1 cellular context compared by ENCODE assay signal in the genomic region with DNA sequence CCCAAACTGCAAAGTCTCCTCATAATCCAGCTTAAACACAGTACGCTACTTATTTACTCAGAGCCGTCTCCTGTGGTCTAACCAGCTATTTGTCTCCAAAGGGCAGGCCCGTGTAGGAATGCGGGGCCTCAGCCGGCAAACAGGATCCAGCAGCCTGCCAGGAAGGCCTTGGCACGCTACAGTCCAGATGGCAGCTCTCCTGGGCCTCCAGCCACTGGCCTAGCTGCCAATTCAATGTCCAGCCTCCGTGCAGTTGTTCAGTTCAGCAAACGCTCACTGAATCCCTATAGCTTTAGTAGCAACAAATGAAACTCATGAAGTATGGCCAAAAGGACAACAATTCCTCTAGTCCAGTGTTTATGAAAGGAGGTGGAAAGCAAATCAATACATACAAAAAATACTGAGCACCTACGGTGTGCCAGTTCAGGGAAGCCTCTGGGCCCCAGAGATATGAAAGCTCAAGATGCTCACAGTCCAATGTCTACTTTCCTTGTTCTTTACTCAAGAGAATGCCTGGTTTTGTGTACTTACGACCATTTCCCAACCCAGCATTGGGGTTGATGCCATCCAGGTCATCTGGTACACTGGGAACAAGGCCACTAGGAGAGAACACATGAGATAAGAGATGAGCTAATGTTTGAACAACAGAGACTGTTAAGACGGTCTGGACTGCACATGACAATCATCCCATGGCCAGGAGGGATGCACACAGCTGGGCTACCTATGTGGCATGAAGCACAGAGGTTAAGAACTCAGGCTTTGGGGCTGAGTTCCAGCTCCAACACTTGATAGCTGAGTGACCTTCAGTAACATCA.
TF ChIP-seq lines count a peak whose summit lies in the region.

No MANE protein-coding gene starts in this region.

TF ChIP-seq in HepG2, 621 proteins besides CTCF, POLR2A, EP300 and RAD21 (continued from another document and continues in another):
- TF ChIP-seq, protein P1, sequence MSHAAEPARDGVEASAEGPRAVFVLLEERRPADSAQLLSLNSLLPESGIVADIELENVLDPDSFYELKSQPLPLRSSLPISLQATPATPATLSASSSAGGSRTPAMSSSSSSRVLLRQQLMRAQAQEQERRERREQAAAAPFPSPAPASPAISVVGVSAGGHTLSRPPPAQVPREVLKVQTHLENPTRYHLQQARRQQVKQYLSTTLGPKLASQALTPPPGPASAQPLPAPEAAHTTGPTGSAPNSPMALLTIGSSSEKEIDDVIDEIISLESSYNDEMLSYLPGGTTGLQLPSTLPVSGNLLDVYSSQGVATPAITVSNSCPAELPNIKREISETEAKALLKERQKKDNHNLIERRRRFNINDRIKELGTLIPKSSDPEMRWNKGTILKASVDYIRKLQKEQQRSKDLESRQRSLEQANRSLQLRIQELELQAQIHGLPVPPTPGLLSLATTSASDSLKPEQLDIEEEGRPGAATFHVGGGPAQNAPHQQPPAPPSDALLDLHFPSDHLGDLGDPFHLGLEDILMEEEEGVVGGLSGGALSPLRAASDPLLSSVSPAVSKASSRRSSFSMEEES (CRISPR knock-in tag; IDR thresholded peaks at IDR 0.05): peak; percentile 95
- no peak for TF ChIP-seq ZBTB42 (CRISPR knock-in tag; IDR thresholded peaks at IDR 0.05)
- TF ChIP-seq ZNF20 (CRISPR knock-in tag; IDR thresholded peaks at IDR 0.05): no peak
- TF ChIP-seq, protein P2, sequence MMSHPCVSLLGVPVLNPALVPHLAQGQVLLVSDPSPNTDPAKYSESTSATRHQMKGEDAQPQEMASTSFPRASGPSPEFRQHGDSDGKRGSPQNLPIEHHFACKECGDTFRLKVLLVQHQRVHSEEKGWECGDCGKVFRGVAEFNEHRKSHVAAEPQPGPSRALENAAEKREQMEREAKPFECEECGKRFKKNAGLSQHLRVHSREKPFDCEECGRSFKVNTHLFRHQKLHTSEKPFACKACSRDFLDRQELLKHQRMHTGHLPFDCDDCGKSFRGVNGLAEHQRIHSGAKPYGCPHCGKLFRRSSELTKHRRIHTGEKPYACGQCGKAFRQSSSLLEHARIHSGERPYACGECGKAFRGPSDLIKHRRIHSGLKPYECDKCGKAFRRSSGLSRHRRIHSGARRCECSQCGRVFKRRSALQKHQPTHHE (CRISPR knock-in tag; IDR thresholded peaks at IDR 0.05; ENCODE audit: borderline replicate concordance): peak; percentile 55; the same call in 1 of the 2 replicates
- TF ChIP-seq SIN3B (IDR thresholded peaks at IDR 0.05; ENCODE audit: low read length): no peak
- peak; percentile 27 for TF ChIP-seq ZNF317 (CRISPR knock-in tag; IDR thresholded peaks at IDR 0.05)
- TF ChIP-seq ATF2 (CRISPR knock-in tag; IDR thresholded peaks at IDR 0.05): peak; percentile 99
- TF ChIP-seq ZNF572 (CRISPR knock-in tag; IDR thresholded peaks at IDR 0.05): no peak
- TF ChIP-seq ZFP82 (CRISPR knock-in tag; IDR thresholded peaks at IDR 0.05; ENCODE audit: borderline replicate concordance): no peak
- no peak for TF ChIP-seq ZNF740 (CRISPR knock-in tag; IDR thresholded peaks at IDR 0.05)
- TF ChIP-seq KAT8 (CRISPR knock-in tag; IDR thresholded peaks at IDR 0.05): peak; percentile 83
- no peak for TF ChIP-seq ZNF232 (CRISPR knock-in tag; IDR thresholded peaks at IDR 0.05; ENCODE audit: borderline replicate concordance)
- TF ChIP-seq RARA (CRISPR knock-in tag; IDR thresholded peaks at IDR 0.05): peak; percentile 92
- TF ChIP-seq EED (CRISPR knock-in tag; IDR thresholded peaks at IDR 0.05): no peak
- TF ChIP-seq, protein P3, sequence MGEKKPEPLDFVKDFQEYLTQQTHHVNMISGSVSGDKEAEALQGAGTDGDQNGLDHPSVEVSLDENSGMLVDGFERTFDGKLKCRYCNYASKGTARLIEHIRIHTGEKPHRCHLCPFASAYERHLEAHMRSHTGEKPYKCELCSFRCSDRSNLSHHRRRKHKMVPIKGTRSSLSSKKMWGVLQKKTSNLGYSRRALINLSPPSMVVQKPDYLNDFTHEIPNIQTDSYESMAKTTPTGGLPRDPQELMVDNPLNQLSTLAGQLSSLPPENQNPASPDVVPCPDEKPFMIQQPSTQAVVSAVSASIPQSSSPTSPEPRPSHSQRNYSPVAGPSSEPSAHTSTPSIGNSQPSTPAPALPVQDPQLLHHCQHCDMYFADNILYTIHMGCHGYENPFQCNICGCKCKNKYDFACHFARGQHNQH (CRISPR knock-in tag; IDR thresholded peaks at IDR 0.05): peak; percentile 92
- peak; percentile 98 for TF ChIP-seq RXRB (CRISPR knock-in tag; IDR thresholded peaks at IDR 0.05; ENCODE audit: borderline replicate concordance)
- TF ChIP-seq HMG20A (CRISPR knock-in tag; IDR thresholded peaks at IDR 0.05; ENCODE audit: borderline replicate concordance): peak; percentile 99
- peak; percentile 86; the same call in 1 of the 2 replicates for TF ChIP-seq ZMYM2 (CRISPR knock-in tag; IDR thresholded peaks at IDR 0.05)
- peak; percentile 23; the same call in 1 of the 2 replicates for TF ChIP-seq RBFOX2 (IDR thresholded peaks at IDR 0.05; ENCODE audit: low read depth, low read length)
- TF ChIP-seq KDM2A (CRISPR knock-in tag; IDR thresholded peaks at IDR 0.05; ENCODE audit: borderline replicate concordance, low read depth): peak; percentile 66; the same call in 1 of the 2 replicates
- peak; percentile 59; the same call in 1 of the 2 replicates for TF ChIP-seq GZF1 (CRISPR knock-in tag; IDR thresholded peaks at IDR 0.05)
- TF ChIP-seq ZNF703 (CRISPR knock-in tag; IDR thresholded peaks at IDR 0.05; ENCODE audit: borderline replicate concordance): peak; percentile 93
- peak; percentile 49; the same call in 1 of the 2 replicates for TF ChIP-seq SIX1 (CRISPR knock-in tag; IDR thresholded peaks at IDR 0.05; ENCODE audit: borderline replicate concordance)
- TF ChIP-seq JUND (CRISPR knock-in tag; IDR thresholded peaks at IDR 0.05): peak; percentile 93
- 0 out of 2 replicates have a peak, but pooled peaks have one; percentile 32 for TF ChIP-seq ZC3H13 (CRISPR knock-in tag; IDR thresholded peaks at IDR 0.05)
- peak; percentile 95 for TF ChIP-seq SOX5 (CRISPR knock-in tag; IDR thresholded peaks at IDR 0.05; ENCODE audit: borderline replicate concordance)
- peak; percentile 12; the same call in 1 of the 2 replicates for TF ChIP-seq HOXD1 (CRISPR knock-in tag; IDR thresholded peaks at IDR 0.05)
- peak; percentile 74 for TF ChIP-seq ZEB1 (IDR thresholded peaks at IDR 0.05; ENCODE audit: insufficient replicate concordance, low read depth)
- peak; percentile 89 for TF ChIP-seq ESRRA (CRISPR knock-in tag; IDR thresholded peaks at IDR 0.05; ENCODE audit: low read depth)
- TF ChIP-seq SIX4 (CRISPR knock-in tag; IDR thresholded peaks at IDR 0.05): peak; percentile 66; the same call in 1 of the 2 replicates
- no peak for TF ChIP-seq ZFP90 (CRISPR knock-in tag; IDR thresholded peaks at IDR 0.05; ENCODE audit: borderline replicate concordance)
- TF ChIP-seq FOXO4 (CRISPR knock-in tag; conservative IDR thresholded peaks at IDR 0.05): peak; percentile 93; the same call in 1 of the 2 replicates
- no peak for TF ChIP-seq ZNF263 (CRISPR knock-in tag; IDR thresholded peaks at IDR 0.05)
- peak; percentile 22; the same call in 1 of the 2 replicates for TF ChIP-seq TBX3 (IDR thresholded peaks at IDR 0.05; ENCODE audit: borderline replicate concordance)
- no peak for TF ChIP-seq NFAT5 (CRISPR knock-in tag; IDR thresholded peaks at IDR 0.05)
- peak; percentile 30; the same call in 1 of the 2 replicates for TF ChIP-seq JDP2 (CRISPR knock-in tag; IDR thresholded peaks at IDR 0.05; ENCODE audit: borderline replicate concordance)
- TF ChIP-seq ZNF557 (CRISPR knock-in tag; IDR thresholded peaks at IDR 0.05): no peak
- TF ChIP-seq, protein P4, sequence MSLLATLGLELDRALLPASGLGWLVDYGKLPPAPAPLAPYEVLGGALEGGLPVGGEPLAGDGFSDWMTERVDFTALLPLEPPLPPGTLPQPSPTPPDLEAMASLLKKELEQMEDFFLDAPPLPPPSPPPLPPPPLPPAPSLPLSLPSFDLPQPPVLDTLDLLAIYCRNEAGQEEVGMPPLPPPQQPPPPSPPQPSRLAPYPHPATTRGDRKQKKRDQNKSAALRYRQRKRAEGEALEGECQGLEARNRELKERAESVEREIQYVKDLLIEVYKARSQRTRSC (CRISPR knock-in tag; IDR thresholded peaks at IDR 0.05; ENCODE audit: low read depth): no peak
- TF ChIP-seq ZNF451 (CRISPR knock-in tag; IDR thresholded peaks at IDR 0.05): no peak
- TF ChIP-seq ZFYVE20 (CRISPR knock-in tag; IDR thresholded peaks at IDR 0.05; ENCODE audit: borderline replicate concordance, low read depth): no peak
- no peak for TF ChIP-seq CHCHD3 (CRISPR knock-in tag; IDR thresholded peaks at IDR 0.05)
- TF ChIP-seq ZNF777 (CRISPR knock-in tag; IDR thresholded peaks at IDR 0.05): 0 out of 2 replicates have a peak, but pooled peaks have one; percentile 19
- TF ChIP-seq ZNF713 (CRISPR knock-in tag; IDR thresholded peaks at IDR 0.05): no peak
- no peak for TF ChIP-seq ZNF251 (CRISPR knock-in tag; IDR thresholded peaks at IDR 0.05)
- TF ChIP-seq MED13 (CRISPR knock-in tag; IDR thresholded peaks at IDR 0.05): peak; percentile 83
- TF ChIP-seq GATAD1 (CRISPR knock-in tag; IDR thresholded peaks at IDR 0.05): peak; percentile 69
- TF ChIP-seq ZNF891 (CRISPR knock-in tag; IDR thresholded peaks at IDR 0.05): no peak
- no peak for TF ChIP-seq ZNF225 (CRISPR knock-in tag; IDR thresholded peaks at IDR 0.05)
- peak; percentile 45; the same call in 1 of the 2 replicates for TF ChIP-seq SMC3 (IDR thresholded peaks at IDR 0.05; ENCODE audit: low read length)
- TF ChIP-seq FOXC1 (CRISPR knock-in tag; IDR thresholded peaks at IDR 0.05; ENCODE audit: borderline replicate concordance): peak; percentile 81; the same call in 1 of the 2 replicates
- TF ChIP-seq ZNF256 (CRISPR knock-in tag; conservative IDR thresholded peaks at IDR 0.05): no peak; the same call in 1 of the 2 replicates
